ENCODE assay signal across 20 cellular contexts in genomic region chr9:115923410-115923809, GRCh38.
"Had no signal": no experiment of that assay in that cellular context is flagged by ENCODE, and none has a peak within 500 bp of the region (broad histone marks: within the 10 kb centered on the region; RNA-seq: fewer than 3 reads in every experiment).

No MANE protein-coding gene starts in this region.

- H3K27ac ChIP-seq: esophagus squamous epithelium, left lung, thyroid gland, upper lobe of right lung, WERI-Rb-1 had no signal

- H3K9me3 ChIP-seq: adrenal gland, esophagus squamous epithelium, thyroid gland, upper lobe of right lung had no signal

- H3K27me3 ChIP-seq: adrenal gland, esophagus squamous epithelium, left lung, thyroid gland, upper lobe of right lung had no signal

- H3K4me3 ChIP-seq: adrenal gland, esophagus squamous epithelium, left lung, thyroid gland, upper lobe of right lung had no signal

- H3K36me3 ChIP-seq: adrenal gland, esophagus squamous epithelium, left lung, thyroid gland, upper lobe of right lung, WERI-Rb-1 had no signal

- H3K4me1 ChIP-seq: left lung, thyroid gland had no signal

- DNase-seq: activated naive CD4-positive, alpha-beta T cell; activated T-cell treated with anti-CD3 and anti-CD28 coated beads, Interleukin-2, amount 50 U/mL, for 24 hours; cerebellar nuclear complex; cortex of kidney; endodermal cell; esophagus squamous epithelium; immature natural killer cell; left lung; midbrain; natural killer cell; retina; stimulated activated CD4-positive, alpha-beta T cell treated with anti-CD3 and anti-CD28 coated beads, Interleukin-12 subunit alpha, Interleukin-12 subunit beta, amount 100 ng/mL, for 4 hours; stimulated activated CD4-positive, alpha-beta T cell treated with anti-CD3 and anti-CD28 coated beads, Interleukin-4, amount 100 ng/mL, for 4 hours; substantia nigra; T-cell; thyroid gland; upper lobe of right lung; WERI-Rb-1 had no signal

- ATAC-seq: activated T-helper 17 cell treated with anti-CD3 and anti-CD28 coated beads, Interleukin-2, amount 50 U/mL, for 72 hours; natural killer cell; T-cell had no signal
